In genomic region chr18:23618862-23619387, GRCh38 we compare ENCODE assay signal across 1 cellular context.
A peak's percentile ranks its signal among the peaks of the same experiment; 100 is the strongest.
TF ChIP-seq lines count a peak whose summit lies in the region.

No MANE protein-coding gene starts in this region.

TF ChIP-seq in GM12878, 131 proteins besides CTCF, POLR2A, EP300 and RAD21 (continued from another document):
- TF ChIP-seq CREM (IDR thresholded peaks at IDR 0.05; ENCODE audit: low read depth) (no peak), ZBTB4 (CRISPR knock-in tag; IDR thresholded peaks at IDR 0.05) (no peak), CEBPB (IDR thresholded peaks at IDR 0.05; ENCODE audit: borderline replicate concordance in 1 of 2, low read depth in 2 of 2, low read length in 2 of 2) (no peak), FOS (IDR thresholded peaks at IDR 0.05; ENCODE audit: borderline replicate concordance, extremely low read depth, insufficient read length) (no peak), GATAD2B (conservative IDR thresholded peaks at IDR 0.05; ENCODE audit: low read depth) (peak; percentile 49; the same call in 1 of the 2 replicates), BCL3 (IDR thresholded peaks at IDR 0.05; ENCODE audit: borderline replicate concordance, insufficient read depth, low read depth, low read length, poor library complexity, severe bottlenecking) (no peak), ZNF24 (IDR thresholded peaks at IDR 0.05) (no peak)
